1 cellular context compared by ENCODE assay signal in the genomic region with DNA sequence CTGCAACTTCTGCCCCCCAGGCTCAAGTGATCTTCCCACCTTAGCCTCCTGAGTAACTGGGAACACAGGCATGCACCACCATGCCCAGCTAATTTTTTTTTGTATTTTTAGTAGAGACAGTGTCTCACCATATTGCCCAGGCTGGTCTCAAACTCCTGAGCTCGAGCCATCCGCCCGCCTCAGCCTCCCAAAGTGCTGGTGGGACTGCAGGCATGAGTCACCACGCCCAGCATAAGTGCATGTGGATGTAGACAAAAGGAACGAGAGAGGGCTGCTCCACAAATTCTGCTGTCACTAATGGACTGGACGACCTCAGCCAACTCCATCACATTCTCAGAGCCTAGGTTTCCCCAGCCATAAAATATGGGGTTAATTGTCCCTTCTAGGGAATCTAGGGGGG.
TF ChIP-seq lines count a peak whose summit lies in the region.

No MANE protein-coding gene starts in this region.

TF ChIP-seq in HEK293, 187 proteins besides CTCF, POLR2A, EP300 and RAD21 (continued from another document and continues in another):
- TF ChIP-seq, protein P1, sequence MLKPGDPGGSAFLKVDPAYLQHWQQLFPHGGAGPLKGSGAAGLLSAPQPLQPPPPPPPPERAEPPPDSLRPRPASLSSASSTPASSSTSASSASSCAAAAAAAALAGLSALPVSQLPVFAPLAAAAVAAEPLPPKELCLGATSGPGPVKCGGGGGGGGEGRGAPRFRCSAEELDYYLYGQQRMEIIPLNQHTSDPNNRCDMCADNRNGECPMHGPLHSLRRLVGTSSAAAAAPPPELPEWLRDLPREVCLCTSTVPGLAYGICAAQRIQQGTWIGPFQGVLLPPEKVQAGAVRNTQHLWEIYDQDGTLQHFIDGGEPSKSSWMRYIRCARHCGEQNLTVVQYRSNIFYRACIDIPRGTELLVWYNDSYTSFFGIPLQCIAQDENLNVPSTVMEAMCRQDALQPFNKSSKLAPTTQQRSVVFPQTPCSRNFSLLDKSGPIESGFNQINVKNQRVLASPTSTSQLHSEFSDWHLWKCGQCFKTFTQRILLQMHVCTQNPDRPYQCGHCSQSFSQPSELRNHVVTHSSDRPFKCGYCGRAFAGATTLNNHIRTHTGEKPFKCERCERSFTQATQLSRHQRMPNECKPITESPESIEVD (tag by site-specific recombination; IDR thresholded peaks at IDR 0.05) = no peak
- TF ChIP-seq ZIC2 (tag by site-specific recombination; IDR thresholded peaks at IDR 0.05) (no peak), ZEB2 (tag by site-specific recombination; IDR thresholded peaks at IDR 0.05) (peak; percentile 75; the same call in 1 of the 2 replicates), OSR2 (tag by site-specific recombination; IDR thresholded peaks at IDR 0.05) (no peak), ZNF658 (tag by site-specific recombination; IDR thresholded peaks at IDR 0.05) (no peak), ZNF701 (tag by site-specific recombination; IDR thresholded peaks at IDR 0.05) (no peak), SCRT2 (tag by site-specific recombination; IDR thresholded peaks at IDR 0.05) (no peak), ZNF629 (tag by site-specific recombination; IDR thresholded peaks at IDR 0.05) (peak; percentile 95), ZNF660 (tag by site-specific recombination; IDR thresholded peaks at IDR 0.05) (peak; percentile 92), GLI4 (tag by site-specific recombination; IDR thresholded peaks at IDR 0.05) (no peak), ZNF560 (tag by site-specific recombination; IDR thresholded peaks at IDR 0.05; ENCODE audit: borderline replicate concordance) (no peak), ZNF548 (tag by site-specific recombination; IDR thresholded peaks at IDR 0.05) (no peak), ZNF785 (tag by site-specific recombination; IDR thresholded peaks at IDR 0.05) (no peak), HOXD13 (CRISPR knock-in tag; IDR thresholded peaks at IDR 0.05; ENCODE audit: borderline replicate concordance) (no peak), GLIS1 (tag by site-specific recombination; IDR thresholded peaks at IDR 0.05) (peak; percentile 65), ZNF302 (tag by site-specific recombination; IDR thresholded peaks at IDR 0.05; ENCODE audit: low read depth) (no peak), ZNF596 (tag by site-specific recombination; IDR thresholded peaks at IDR 0.05) (no peak), ZNF600 (tag by site-specific recombination; IDR thresholded peaks at IDR 0.05) (peak; percentile 87), PRDM1 (tag by site-specific recombination; IDR thresholded peaks at IDR 0.05) (peak; percentile 77), SP7 (tag by site-specific recombination; IDR thresholded peaks at IDR 0.05) (peak; percentile 84), ZNF549 (tag by site-specific recombination; IDR thresholded peaks at IDR 0.05) (no peak), ZFP69B (tag by site-specific recombination; IDR thresholded peaks at IDR 0.05) (0 out of 2 replicates have a peak, but pooled peaks have one; percentile 37), ZBTB21 (tag by site-specific recombination; IDR thresholded peaks at IDR 0.05) (peak; percentile 85), MZF1 (tag by site-specific recombination; IDR thresholded peaks at IDR 0.05; ENCODE audit: borderline replicate concordance) (no peak), ZNF324 (tag by site-specific recombination; IDR thresholded peaks at IDR 0.05) (peak; percentile 59; the same call in 1 of the 2 replicates), ZNF2 (tag by site-specific recombination; IDR thresholded peaks at IDR 0.05) (no peak), ZNF48 (tag by site-specific recombination; IDR thresholded peaks at IDR 0.05) (no peak), ZNF132 (tag by site-specific recombination; IDR thresholded peaks at IDR 0.05; ENCODE audit: borderline replicate concordance) (no peak), GLI2 (tag by site-specific recombination; IDR thresholded peaks at IDR 0.05; ENCODE audit: borderline replicate concordance, low read depth) (no peak), ZSCAN23 (tag by site-specific recombination; IDR thresholded peaks at IDR 0.05) (no peak), ZNF335 (tag by site-specific recombination; conservative IDR thresholded peaks at IDR 0.05) (peak; percentile 15), ZNF843 (tag by site-specific recombination; IDR thresholded peaks at IDR 0.05) (no peak), ZBTB17 (tag by site-specific recombination; IDR thresholded peaks at IDR 0.05) (peak; percentile 81; the same call in 1 of the 2 replicates), ZNF654 (tag by site-specific recombination; IDR thresholded peaks at IDR 0.05; ENCODE audit: low read depth) (no peak), KLF16 (tag by site-specific recombination; IDR thresholded peaks at IDR 0.05) (no peak), ZNF184 (tag by site-specific recombination; IDR thresholded peaks at IDR 0.05) (0 out of 2 replicates have a peak, but pooled peaks have one; percentile 47), GFI1B (tag by site-specific recombination; IDR thresholded peaks at IDR 0.05) (no peak), ZNF350 (tag by site-specific recombination; IDR thresholded peaks at IDR 0.05) (no peak), ZNF10 (tag by site-specific recombination; IDR thresholded peaks at IDR 0.05) (no peak)
- TF ChIP-seq, protein P2, sequence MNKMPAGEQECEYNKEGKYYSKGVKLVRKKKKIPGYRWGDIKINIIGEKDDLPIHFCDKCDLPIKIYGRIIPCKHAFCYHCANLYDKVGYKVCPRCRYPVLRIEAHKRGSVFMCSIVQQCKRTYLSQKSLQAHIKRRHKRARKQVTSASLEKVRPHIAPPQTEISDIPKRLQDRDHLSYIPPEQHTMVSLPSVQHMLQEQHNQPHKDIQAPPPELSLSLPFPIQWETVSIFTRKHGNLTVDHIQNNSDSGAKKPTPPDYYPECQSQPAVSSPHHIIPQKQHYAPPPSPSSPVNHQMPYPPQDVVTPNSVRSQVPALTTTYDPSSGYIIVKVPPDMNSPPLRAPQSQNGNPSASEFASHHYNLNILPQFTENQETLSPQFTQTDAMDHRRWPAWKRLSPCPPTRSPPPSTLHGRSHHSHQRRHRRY (tag by site-specific recombination; IDR thresholded peaks at IDR 0.05) = no peak
- TF ChIP-seq, protein P3, sequence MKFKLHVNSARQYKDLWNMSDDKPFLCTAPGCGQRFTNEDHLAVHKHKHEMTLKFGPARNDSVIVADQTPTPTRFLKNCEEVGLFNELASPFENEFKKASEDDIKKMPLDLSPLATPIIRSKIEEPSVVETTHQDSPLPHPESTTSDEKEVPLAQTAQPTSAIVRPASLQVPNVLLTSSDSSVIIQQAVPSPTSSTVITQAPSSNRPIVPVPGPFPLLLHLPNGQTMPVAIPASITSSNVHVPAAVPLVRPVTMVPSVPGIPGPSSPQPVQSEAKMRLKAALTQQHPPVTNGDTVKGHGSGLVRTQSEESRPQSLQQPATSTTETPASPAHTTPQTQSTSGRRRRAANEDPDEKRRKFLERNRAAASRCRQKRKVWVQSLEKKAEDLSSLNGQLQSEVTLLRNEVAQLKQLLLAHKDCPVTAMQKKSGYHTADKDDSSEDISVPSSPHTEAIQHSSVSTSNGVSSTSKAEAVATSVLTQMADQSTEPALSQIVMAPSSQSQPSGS (tag by site-specific recombination; IDR thresholded peaks at IDR 0.05; ENCODE audit: low read depth) = peak; percentile 57
- TF ChIP-seq, protein P4, sequence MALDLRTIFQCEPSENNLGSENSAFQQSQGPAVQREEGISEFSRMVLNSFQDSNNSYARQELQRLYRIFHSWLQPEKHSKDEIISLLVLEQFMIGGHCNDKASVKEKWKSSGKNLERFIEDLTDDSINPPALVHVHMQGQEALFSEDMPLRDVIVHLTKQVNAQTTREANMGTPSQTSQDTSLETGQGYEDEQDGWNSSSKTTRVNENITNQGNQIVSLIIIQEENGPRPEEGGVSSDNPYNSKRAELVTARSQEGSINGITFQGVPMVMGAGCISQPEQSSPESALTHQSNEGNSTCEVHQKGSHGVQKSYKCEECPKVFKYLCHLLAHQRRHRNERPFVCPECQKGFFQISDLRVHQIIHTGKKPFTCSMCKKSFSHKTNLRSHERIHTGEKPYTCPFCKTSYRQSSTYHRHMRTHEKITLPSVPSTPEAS (tag by site-specific recombination; IDR thresholded peaks at IDR 0.05) = no peak
- TF ChIP-seq, protein P5, sequence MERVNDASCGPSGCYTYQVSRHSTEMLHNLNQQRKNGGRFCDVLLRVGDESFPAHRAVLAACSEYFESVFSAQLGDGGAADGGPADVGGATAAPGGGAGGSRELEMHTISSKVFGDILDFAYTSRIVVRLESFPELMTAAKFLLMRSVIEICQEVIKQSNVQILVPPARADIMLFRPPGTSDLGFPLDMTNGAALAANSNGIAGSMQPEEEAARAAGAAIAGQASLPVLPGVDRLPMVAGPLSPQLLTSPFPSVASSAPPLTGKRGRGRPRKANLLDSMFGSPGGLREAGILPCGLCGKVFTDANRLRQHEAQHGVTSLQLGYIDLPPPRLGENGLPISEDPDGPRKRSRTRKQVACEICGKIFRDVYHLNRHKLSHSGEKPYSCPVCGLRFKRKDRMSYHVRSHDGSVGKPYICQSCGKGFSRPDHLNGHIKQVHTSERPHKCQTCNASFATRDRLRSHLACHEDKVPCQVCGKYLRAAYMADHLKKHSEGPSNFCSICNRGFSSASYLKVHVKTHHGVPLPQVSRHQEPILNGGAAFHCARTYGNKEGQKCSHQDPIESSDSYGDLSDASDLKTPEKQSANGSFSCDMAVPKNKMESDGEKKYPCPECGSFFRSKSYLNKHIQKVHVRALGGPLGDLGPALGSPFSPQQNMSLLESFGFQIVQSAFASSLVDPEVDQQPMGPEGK (tag by site-specific recombination; IDR thresholded peaks at IDR 0.05) = peak; percentile 66; the same call in 1 of the 2 replicates
- TF ChIP-seq, protein P6, sequence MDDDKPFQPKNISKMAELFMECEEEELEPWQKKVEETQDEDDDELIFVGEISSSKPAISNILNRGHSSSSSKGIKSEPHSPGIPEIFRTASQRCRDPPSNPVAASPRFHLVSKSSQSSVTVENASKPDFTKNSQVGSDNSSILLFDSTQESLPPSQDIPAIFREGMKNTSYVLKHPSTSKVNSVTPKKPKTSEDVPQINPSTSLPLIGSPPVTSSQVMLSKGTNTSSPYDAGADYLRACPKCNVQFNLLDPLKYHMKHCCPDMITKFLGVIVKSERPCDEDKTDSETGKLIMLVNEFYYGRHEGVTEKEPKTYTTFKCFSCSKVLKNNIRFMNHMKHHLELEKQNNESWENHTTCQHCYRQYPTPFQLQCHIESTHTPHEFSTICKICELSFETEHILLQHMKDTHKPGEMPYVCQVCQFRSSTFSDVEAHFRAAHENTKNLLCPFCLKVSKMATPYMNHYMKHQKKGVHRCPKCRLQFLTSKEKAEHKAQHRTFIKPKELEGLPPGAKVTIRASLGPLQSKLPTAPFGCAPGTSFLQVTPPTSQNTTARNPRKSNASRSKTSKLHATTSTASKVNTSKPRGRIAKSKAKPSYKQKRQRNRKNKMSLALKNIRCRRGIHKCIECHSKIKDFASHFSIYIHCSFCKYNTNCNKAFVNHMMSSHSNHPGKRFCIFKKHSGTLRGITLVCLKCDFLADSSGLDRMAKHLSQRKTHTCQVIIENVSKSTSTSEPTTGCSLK (tag by site-specific recombination; IDR thresholded peaks at IDR 0.05) = no peak
- TF ChIP-seq, protein P7, sequence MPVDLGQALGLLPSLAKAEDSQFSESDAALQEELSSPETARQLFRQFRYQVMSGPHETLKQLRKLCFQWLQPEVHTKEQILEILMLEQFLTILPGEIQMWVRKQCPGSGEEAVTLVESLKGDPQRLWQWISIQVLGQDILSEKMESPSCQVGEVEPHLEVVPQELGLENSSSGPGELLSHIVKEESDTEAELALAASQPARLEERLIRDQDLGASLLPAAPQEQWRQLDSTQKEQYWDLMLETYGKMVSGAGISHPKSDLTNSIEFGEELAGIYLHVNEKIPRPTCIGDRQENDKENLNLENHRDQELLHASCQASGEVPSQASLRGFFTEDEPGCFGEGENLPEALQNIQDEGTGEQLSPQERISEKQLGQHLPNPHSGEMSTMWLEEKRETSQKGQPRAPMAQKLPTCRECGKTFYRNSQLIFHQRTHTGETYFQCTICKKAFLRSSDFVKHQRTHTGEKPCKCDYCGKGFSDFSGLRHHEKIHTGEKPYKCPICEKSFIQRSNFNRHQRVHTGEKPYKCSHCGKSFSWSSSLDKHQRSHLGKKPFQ (tag by site-specific recombination; IDR thresholded peaks at IDR 0.05) = no peak
- TF ChIP-seq, protein P8, sequence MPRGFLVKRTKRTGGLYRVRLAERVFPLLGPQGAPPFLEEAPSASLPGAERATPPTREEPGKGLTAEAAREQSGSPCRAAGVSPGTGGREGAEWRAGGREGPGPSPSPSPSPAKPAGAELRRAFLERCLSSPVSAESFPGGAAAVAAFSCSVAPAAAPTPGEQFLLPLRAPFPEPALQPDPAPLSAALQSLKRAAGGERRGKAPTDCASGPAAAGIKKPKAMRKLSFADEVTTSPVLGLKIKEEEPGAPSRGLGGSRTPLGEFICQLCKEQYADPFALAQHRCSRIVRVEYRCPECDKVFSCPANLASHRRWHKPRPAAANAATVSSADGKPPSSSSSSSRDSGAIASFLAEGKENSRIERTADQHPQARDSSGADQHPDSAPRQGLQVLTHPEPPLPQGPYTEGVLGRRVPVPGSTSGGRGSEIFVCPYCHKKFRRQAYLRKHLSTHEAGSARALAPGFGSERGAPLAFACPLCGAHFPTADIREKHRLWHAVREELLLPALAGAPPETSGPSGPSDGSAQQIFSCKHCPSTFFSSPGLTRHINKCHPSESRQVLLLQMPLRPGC (tag by site-specific recombination; IDR thresholded peaks at IDR 0.05) = peak; percentile 40; the same call in 1 of the 2 replicates
- TF ChIP-seq, protein P9, sequence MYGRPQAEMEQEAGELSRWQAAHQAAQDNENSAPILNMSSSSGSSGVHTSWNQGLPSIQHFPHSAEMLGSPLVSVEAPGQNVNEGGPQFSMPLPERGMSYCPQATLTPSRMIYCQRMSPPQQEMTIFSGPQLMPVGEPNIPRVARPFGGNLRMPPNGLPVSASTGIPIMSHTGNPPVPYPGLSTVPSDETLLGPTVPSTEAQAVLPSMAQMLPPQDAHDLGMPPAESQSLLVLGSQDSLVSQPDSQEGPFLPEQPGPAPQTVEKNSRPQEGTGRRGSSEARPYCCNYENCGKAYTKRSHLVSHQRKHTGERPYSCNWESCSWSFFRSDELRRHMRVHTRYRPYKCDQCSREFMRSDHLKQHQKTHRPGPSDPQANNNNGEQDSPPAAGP (tag by site-specific recombination; IDR thresholded peaks at IDR 0.05) = peak; percentile 68
- TF ChIP-seq, protein P10, sequence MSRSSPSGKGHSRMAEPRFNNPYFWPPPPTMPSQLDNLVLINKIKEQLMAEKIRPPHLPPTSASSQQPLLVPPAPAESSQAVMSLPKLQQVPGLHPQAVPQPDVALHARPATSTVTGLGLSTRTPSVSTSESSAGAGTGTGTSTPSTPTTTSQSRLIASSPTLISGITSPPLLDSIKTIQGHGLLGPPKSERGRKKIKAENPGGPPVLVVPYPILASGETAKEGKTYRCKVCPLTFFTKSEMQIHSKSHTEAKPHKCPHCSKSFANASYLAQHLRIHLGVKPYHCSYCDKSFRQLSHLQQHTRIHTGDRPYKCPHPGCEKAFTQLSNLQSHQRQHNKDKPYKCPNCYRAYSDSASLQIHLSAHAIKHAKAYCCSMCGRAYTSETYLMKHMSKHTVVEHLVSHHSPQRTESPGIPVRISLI (tag by site-specific recombination; IDR thresholded peaks at IDR 0.05) = no peak
- TF ChIP-seq, protein P11, sequence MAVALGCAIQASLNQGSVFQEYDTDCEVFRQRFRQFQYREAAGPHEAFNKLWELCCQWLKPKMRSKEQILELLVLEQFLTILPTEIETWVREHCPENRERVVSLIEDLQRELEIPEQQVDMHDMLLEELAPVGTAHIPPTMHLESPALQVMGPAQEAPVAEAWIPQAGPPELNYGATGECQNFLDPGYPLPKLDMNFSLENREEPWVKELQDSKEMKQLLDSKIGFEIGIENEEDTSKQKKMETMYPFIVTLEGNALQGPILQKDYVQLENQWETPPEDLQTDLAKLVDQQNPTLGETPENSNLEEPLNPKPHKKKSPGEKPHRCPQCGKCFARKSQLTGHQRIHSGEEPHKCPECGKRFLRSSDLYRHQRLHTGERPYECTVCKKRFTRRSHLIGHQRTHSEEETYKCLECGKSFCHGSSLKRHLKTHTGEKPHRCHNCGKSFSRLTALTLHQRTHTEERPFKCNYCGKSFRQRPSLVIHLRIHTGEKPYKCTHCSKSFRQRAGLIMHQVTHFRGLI (tag by site-specific recombination; IDR thresholded peaks at IDR 0.05) = peak; percentile 72; the same call in 1 of the 2 replicates
